Comparison of ENCODE assay signal across 9 cellular contexts in genomic region chr9:36192196-36192595, GRCh38. TPM values are rescaled to one million over a fixed set of nuclear protein-coding genes. Genes with fewer than 3 reads are reported as not detected.
DNase-seq lines count a peak whose midpoint lies in the region; ATAC-seq and TF ChIP-seq lines count a peak whose summit lies in the region.
"Had no signal": no experiment of that assay in that cellular context is flagged by ENCODE, and none has a peak within 500 bp of the region (broad histone marks: within the 10 kb centered on the region; RNA-seq: fewer than 3 reads in every experiment).

No MANE protein-coding gene starts in this region.

- CTCF ChIA-PET in activated CD8-positive, alpha-beta memory T cell treated with anti-CD3 and anti-CD28 coated beads, Interleukin-2, amount 10 ng/mL, durations not matched to agents 7 days and 5 days (lab: Charles Lee), result interaction anchor here (1.0 to 4.4 kb wide), 4 partner anchors 10 to 89 kb away, joined by 3 to 20 read pairs (median 10); no protein-coding TSS in a partner anchor

- peaks cover 22% of the 10 kb centered on the region for H3K36me3 Mint-ChIP-seq in activated CD8-positive, alpha-beta memory T cell treated with anti-CD3 and anti-CD28 coated beads, Interleukin-2, amount 10 ng/mL, durations not matched to agents 7 days and 5 days
- peaks cover 40% of the 10 kb centered on the region for H3K36me3 Mint-ChIP-seq in activated T-helper 17 cell treated with anti-CD3 and anti-CD28 coated beads, Interleukin-2, amount 50 U/mL, for 72 hours (ENCODE audit: low read depth)

- ATAC-seq in activated CD8-positive, alpha-beta memory T cell treated with anti-CD3 and anti-CD28 coated beads, Interleukin-2, amount 10 ng/mL, durations not matched to agents 7 days and 5 days, result no peak
- no peak for ATAC-seq in activated T-helper 17 cell treated with anti-CD3 and anti-CD28 coated beads, Interleukin-2, amount 50 U/mL, for 72 hours (replicated peaks)
- ATAC-seq in HG03521 (IDR thresholded peaks at IDR 0.05; ENCODE audit: unreplicated experiment), result no peak

- H3K4me3 ChIP-seq in thyroid gland (replicated peaks in 1 of 3), result peak overlapping the region in 1 of 3 donors; percentile 84

- H3K4me1 Mint-ChIP-seq in activated CD8-positive, alpha-beta memory T cell treated with anti-CD3 and anti-CD28 coated beads, Interleukin-2, amount 10 ng/mL, durations not matched to agents 7 days and 5 days, result peaks cover 59% of the 10 kb centered on the region
- H3K4me1 Mint-ChIP-seq in activated T-helper 17 cell treated with anti-CD3 and anti-CD28 coated beads, Interleukin-2, amount 50 U/mL, for 72 hours, result peaks cover 37% of the 10 kb centered on the region

- WGBS in thyroid gland, 2 donors, result 54 to 62% methylated on average over 4 of the region's 4 CpGs

- no peaks in the 10 kb centered on the region for H3K9me3 Mint-ChIP-seq in activated CD8-positive, alpha-beta memory T cell treated with anti-CD3 and anti-CD28 coated beads, Interleukin-2, amount 10 ng/mL, durations not matched to agents 7 days and 5 days (ENCODE audit: low read depth)
- no peaks in the 10 kb centered on the region for H3K9me3 Mint-ChIP-seq in activated T-helper 17 cell treated with anti-CD3 and anti-CD28 coated beads, Interleukin-2, amount 50 U/mL, for 72 hours

- no peak overlapping the region for H3K27ac Mint-ChIP-seq in activated CD8-positive, alpha-beta memory T cell treated with anti-CD3 and anti-CD28 coated beads, Interleukin-2, amount 10 ng/mL, durations not matched to agents 7 days and 5 days
- peak overlapping the region; percentile 94 for H3K27ac Mint-ChIP-seq in activated T-helper 17 cell treated with anti-CD3 and anti-CD28 coated beads, Interleukin-2, amount 50 U/mL, for 72 hours

- peaks cover 3% of the 10 kb centered on the region for H3K27me3 Mint-ChIP-seq in activated CD8-positive, alpha-beta memory T cell treated with anti-CD3 and anti-CD28 coated beads, Interleukin-2, amount 10 ng/mL, durations not matched to agents 7 days and 5 days
- no peaks in the 10 kb centered on the region for H3K27me3 Mint-ChIP-seq in activated T-helper 17 cell treated with anti-CD3 and anti-CD28 coated beads, Interleukin-2, amount 50 U/mL, for 72 hours

- intact Hi-C loops in thyroid gland (cut with DNase I), result no loop called here

- peaks cover 0 to 5% of the 10 kb centered on the region in 2 donors for H3K36me3 ChIP-seq in thyroid gland

- no peak for DNase-seq in activated CD8-positive, alpha-beta memory T cell treated with anti-CD3 and anti-CD28 coated beads, Interleukin-2, amount 10 ng/mL, durations not matched to agents 7 days and 5 days
- no peak for DNase-seq in activated CD8-positive, alpha-beta memory T cell treated with anti-CD3 and anti-CD28 coated beads, Interleukin-2, amount 50 U/mL, for 4 hours
- peak; percentile 39 for DNase-seq in kidney glomerular epithelial cell (lab: John Stamatoyannopoulos, UW)
- peak in 1 of 2 donors; percentile 33 for DNase-seq in thyroid gland
- no peak for DNase-seq in NCI-H1417 treated with DMSO at 0.1 percent for 48 hours (lab: John Stamatoyannopoulos, UW)
- DNase-seq in EL, result no peak

- no peaks in the 10 kb centered on the region for H3K27me3 ChIP-seq in thyroid gland

- no peaks in the 10 kb centered on the region for H3K9me3 ChIP-seq in thyroid gland

- H3K27ac ChIP-seq in thyroid gland, result peak overlapping the region in 2 of 3 donors; percentile 13 to 76

- peak overlapping the region; percentile 99 for H3K4me3 Mint-ChIP-seq in activated CD8-positive, alpha-beta memory T cell treated with anti-CD3 and anti-CD28 coated beads, Interleukin-2, amount 10 ng/mL, durations not matched to agents 7 days and 5 days
- peak overlapping the region; percentile 95 for H3K4me3 Mint-ChIP-seq in activated T-helper 17 cell treated with anti-CD3 and anti-CD28 coated beads, Interleukin-2, amount 50 U/mL, for 72 hours

- TF ChIP-seq CTCF in thyroid gland (IDR thresholded peaks at IDR 0.05), result no peak

- TF ChIP-seq POLR2A in thyroid gland (IDR thresholded peaks at IDR 0.05), result no peak

- peaks cover 42% of the 10 kb centered on the region in 2 donors for H3K4me1 ChIP-seq in thyroid gland

RNA-seq across cellular contexts. Expression of gene CLTA, which starts 1.5 kb away (rescaled TPM):
- 100 to 1,000 TPM; 156 to 177 TPM for total RNA-seq in activated CD8-positive, alpha-beta memory T cell treated with anti-CD3 and anti-CD28 coated beads, Interleukin-2, amount 10 ng/mL, durations not matched to agents 7 days and 5 days
- 100 to 1,000 TPM in 1 of 2 donors, 10 to 100 TPM in 1; 69.3 to 166 TPM for total RNA-seq in activated T-helper 17 cell treated with anti-CD3 and anti-CD28 coated beads, Interleukin-2, amount 50 U/mL, for 72 hours
- total RNA-seq in thyroid gland, result 100 to 1,000 TPM; 215 to 373 (median 259) TPM

RNA-seq across cellular contexts. Expression of gene CCIN, which starts 23.0 kb away (rescaled TPM):
- total RNA-seq in activated CD8-positive, alpha-beta memory T cell treated with anti-CD3 and anti-CD28 coated beads, Interleukin-2, amount 10 ng/mL, durations not matched to agents 7 days and 5 days, result under 1 TPM in 1 of 2 experiments, not detected in 1; 0.15 TPM
- total RNA-seq in activated T-helper 17 cell treated with anti-CD3 and anti-CD28 coated beads, Interleukin-2, amount 50 U/mL, for 72 hours, result not detected
- under 1 TPM in 1 of 4 donors, not detected in 3; 0.40 TPM for total RNA-seq in thyroid gland
- total RNA-seq: NCI-H460 had no signal

RNA-seq across cellular contexts. Expression of gene GLIPR2, which starts 55.7 kb away (rescaled TPM):
- 10 to 100 TPM; 28.4 to 49.8 TPM for total RNA-seq in activated CD8-positive, alpha-beta memory T cell treated with anti-CD3 and anti-CD28 coated beads, Interleukin-2, amount 10 ng/mL, durations not matched to agents 7 days and 5 days
- 10 to 100 TPM; 10.2 to 10.7 TPM for total RNA-seq in activated T-helper 17 cell treated with anti-CD3 and anti-CD28 coated beads, Interleukin-2, amount 50 U/mL, for 72 hours
- 10 to 100 TPM; 15.6 to 25.1 (median 20.4) TPM for total RNA-seq in thyroid gland
